ENCODE assay signal across 7 cellular contexts in the genomic region with DNA sequence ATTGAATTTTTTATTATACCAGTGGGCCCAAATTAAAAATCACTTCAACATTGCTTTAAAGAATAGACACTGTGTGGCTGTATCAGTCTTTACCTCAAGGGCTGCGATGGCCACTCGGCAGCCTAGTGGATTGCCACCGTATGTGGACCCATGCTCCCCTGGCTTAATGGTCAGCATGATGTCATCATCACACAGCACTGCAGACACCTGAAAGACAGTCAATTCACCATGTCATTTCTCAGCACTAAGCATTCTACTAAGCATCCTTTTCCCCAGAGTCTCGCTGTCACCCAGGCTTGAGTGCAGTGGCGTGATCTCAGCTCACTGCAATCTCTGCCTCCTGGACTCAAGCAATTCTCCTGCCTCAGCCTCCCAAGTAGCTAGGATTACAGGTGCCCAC. TPM values are rescaled to one million over a fixed set of nuclear protein-coding genes. Genes with fewer than 3 reads are reported as not detected.
"Had no signal": no experiment of that assay in that cellular context is flagged by ENCODE, and none has a peak within 500 bp of the region (broad histone marks: within the 10 kb centered on the region; RNA-seq: fewer than 3 reads in every experiment).

No MANE protein-coding gene starts in this region.

- H3K9me3 Mint-ChIP-seq: GM23338, H9, HFFc6 had no signal

- H3K27ac ChIP-seq: HL-60 had no signal

- DNase-seq: H9, HCEC 1CT, HFFc6, IMR-90 had no signal

- H3K27ac Mint-ChIP-seq: GM23338, H9, HFFc6 had no signal

- H3K4me3 Mint-ChIP-seq: GM23338, H9, HFFc6 had no signal

- H3K4me3 ChIP-seq: GM23338, K562 had no signal

- ATAC-seq: GM23338, K562 had no signal

RNA-seq across cellular contexts. Expression of gene NKX1-2, which starts 48.2 kb away (rescaled TPM):
- total RNA-seq: HFFc6, IMR-90, K562 had no signal
- polyA plus RNA-seq: IMR-90, K562 had no signal
